ENCODE assay signal across 1 cellular context in genomic region chr22:46054091-46054877, GRCh38.
TF ChIP-seq lines count a peak whose summit lies in the region.

No MANE protein-coding gene starts in this region.

TF ChIP-seq in GM12878, 131 proteins besides CTCF, POLR2A, EP300 and RAD21 (continued from another document):
- TF ChIP-seq KLF5 (IDR thresholded peaks at IDR 0.05; ENCODE audit: partially characterized antibody) = no peak
- no peak for TF ChIP-seq FOXK2 (IDR thresholded peaks at IDR 0.05)
- no peak for TF ChIP-seq E2F4 (IDR thresholded peaks at IDR 0.05; ENCODE audit: low read depth, low read length)
- no peak for TF ChIP-seq CBX3 (IDR thresholded peaks at IDR 0.05; ENCODE audit: borderline replicate concordance, low read depth)
- TF ChIP-seq IKZF1 (conservative IDR thresholded peaks at IDR 0.05) = no peak
- TF ChIP-seq MEF2B (IDR thresholded peaks at IDR 0.05; ENCODE audit: partially characterized antibody, poor library complexity, severe bottlenecking) = no peak
